In genomic region chr5:53318303-53318702, GRCh38 we compare ENCODE assay signal across 1 cellular context.
TF ChIP-seq lines count a peak whose summit lies in the region.

No MANE protein-coding gene starts in this region.

TF ChIP-seq in SK-N-SH, 30 proteins besides CTCF, POLR2A, EP300 and RAD21 (continued from another document):
- TF ChIP-seq REST (IDR thresholded peaks at IDR 0.05; ENCODE audit: low read depth, low read length) (no peak), NRF1 (IDR thresholded peaks at IDR 0.05; ENCODE audit: low read depth, low read length) (no peak), POLR2AphosphoS5 (IDR thresholded peaks at IDR 0.05; ENCODE audit: low read depth, low read length) (no peak), GABPA (IDR thresholded peaks at IDR 0.05; ENCODE audit: low read depth) (no peak), PBX3 (IDR thresholded peaks at IDR 0.05) (no peak)
